In the genomic region with DNA sequence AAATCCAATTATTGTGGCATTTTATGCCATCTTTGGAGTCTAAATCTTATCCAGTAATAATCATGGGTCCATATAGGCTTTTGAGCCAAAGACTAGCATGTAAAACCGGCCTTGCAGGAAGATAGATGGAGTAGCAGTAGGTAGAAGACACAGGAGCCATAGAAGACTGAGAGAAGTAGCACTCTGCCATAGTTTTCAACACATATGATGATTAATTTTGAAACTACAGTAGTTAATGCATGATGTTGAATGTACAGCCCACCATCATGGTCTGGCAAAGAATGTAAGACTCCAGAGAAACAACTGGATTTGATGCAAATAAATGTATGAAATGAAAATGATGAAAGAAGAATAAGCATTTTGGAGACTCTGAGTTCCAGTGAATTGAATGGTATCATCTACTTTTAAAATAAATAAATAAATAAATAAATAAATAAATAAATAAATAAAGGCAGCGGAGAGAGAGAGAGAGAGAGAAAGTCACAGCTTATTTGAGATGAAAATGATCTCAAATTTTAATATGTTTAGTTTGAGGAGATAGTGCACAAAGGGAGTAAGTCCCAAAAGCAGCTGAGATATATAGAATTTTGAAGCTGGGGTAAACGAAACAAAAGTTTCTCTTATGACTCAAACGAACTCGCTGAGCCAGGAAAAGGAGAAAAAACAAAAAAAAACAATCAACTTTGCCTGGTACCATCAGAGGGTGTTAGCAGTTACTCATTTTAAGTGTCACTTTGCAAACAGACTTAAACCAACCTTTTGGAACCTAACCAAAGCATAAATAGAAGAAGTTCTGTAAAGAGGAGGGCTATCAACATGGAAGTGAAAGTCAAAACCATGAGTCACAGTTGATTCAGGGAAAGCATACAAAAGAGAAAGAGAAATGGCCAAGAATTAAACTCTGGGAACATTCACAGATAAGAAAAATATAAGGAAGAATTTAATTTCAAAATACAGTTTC, we compare ENCODE assay signal across 8 cellular contexts.
A peak's percentile ranks its signal among the peaks of the same experiment; 100 is the strongest.
DNase-seq lines count a peak whose midpoint lies in the region; ATAC-seq and TF ChIP-seq lines count a peak whose summit lies in the region.

No MANE protein-coding gene starts in this region.

- H3K36me3 Mint-ChIP-seq in progenitor cell of endocrine pancreas (ENCODE audit: insufficient read depth), result no peaks in the 10 kb centered on the region
- H3K36me3 Mint-ChIP-seq in type B pancreatic cell, result no peaks in the 10 kb centered on the region
- H3K36me3 Mint-ChIP-seq in activated T-cell treated with anti-CD3 and anti-CD28 coated beads, Interleukin-2, amount 50 U/mL, for 24 hours (ENCODE audit: low read depth), result no peaks in the 10 kb centered on the region

- TF ChIP-seq CTCF in epithelial cell of esophagus (IDR thresholded peaks at IDR 0.05; ENCODE audit: insufficient read depth, low read depth, low read length, missing control alignments) (no peak), progenitor cell of endocrine pancreas (IDR thresholded peaks at IDR 0.05; ENCODE audit: unreplicated experiment) (no peak), type B pancreatic cell (conservative IDR thresholded peaks at IDR 0.05) (no peak)

- peak; percentile 91 for DNase-seq in NCI-H226
- DNase-seq in epithelial cell of esophagus (ENCODE audit: low read depth), result peak; percentile 86
- DNase-seq in progenitor cell of endocrine pancreas (ENCODE audit: low spot score, unreplicated experiment), result no peak
- DNase-seq in type B pancreatic cell (ENCODE audit: extremely low spot score, unreplicated experiment), result no peak
- DNase-seq in stimulated activated naive CD8-positive, alpha-beta T cell treated with anti-CD3 and anti-CD28 coated beads, Interleukin-15, Interleukin-2, amounts not matched to agents 100 U/mL and 50 U/mL, for 24 hours, result no peak
- no peak for DNase-seq in activated T-cell treated with anti-CD3 and anti-CD28 coated beads, Interleukin-2, amount 50 U/mL, for 24 hours

- H3K27ac Mint-ChIP-seq in progenitor cell of endocrine pancreas (peak overlapping the region; percentile 86), type B pancreatic cell (no peak overlapping the region)
- no peak overlapping the region for H3K27ac Mint-ChIP-seq in activated T-cell treated with anti-CD3 and anti-CD28 coated beads, Interleukin-2, amount 50 U/mL, for 24 hours

- H3K9me3 Mint-ChIP-seq in progenitor cell of endocrine pancreas (ENCODE audit: low read depth) (no peaks in the 10 kb centered on the region), type B pancreatic cell (no peaks in the 10 kb centered on the region)
- peaks cover 5% of the 10 kb centered on the region for H3K9me3 Mint-ChIP-seq in activated T-cell treated with anti-CD3 and anti-CD28 coated beads, Interleukin-2, amount 50 U/mL, for 24 hours

- H3K27me3 Mint-ChIP-seq in progenitor cell of endocrine pancreas (no peaks in the 10 kb centered on the region), type B pancreatic cell (no peaks in the 10 kb centered on the region)
- no peaks in the 10 kb centered on the region for H3K27me3 Mint-ChIP-seq in activated T-cell treated with anti-CD3 and anti-CD28 coated beads, Interleukin-2, amount 50 U/mL, for 24 hours

- ATAC-seq in GM18519 (IDR thresholded peaks at IDR 0.05; ENCODE audit: low FRiP score, unreplicated experiment) (peak; percentile 96), HG02763 (IDR thresholded peaks at IDR 0.05; ENCODE audit: unreplicated experiment) (peak; percentile 94)
- no peak for ATAC-seq in stimulated activated naive CD8-positive, alpha-beta T cell treated with anti-CD3 and anti-CD28 coated beads, Interleukin-15, Interleukin-2, amounts not matched to agents 100 U/mL and 50 U/mL, for 24 hours

- H3K4me1 Mint-ChIP-seq in progenitor cell of endocrine pancreas (ENCODE audit: low read depth) (peaks cover 12% of the 10 kb centered on the region), type B pancreatic cell (ENCODE audit: unreplicated experiment) (peaks cover 4% of the 10 kb centered on the region)
- no peaks in the 10 kb centered on the region for H3K4me1 Mint-ChIP-seq in activated T-cell treated with anti-CD3 and anti-CD28 coated beads, Interleukin-2, amount 50 U/mL, for 24 hours (ENCODE audit: low read depth)

- H3K4me3 ChIP-seq in epithelial cell of esophagus (ENCODE audit: low read length), result peak overlapping the region; percentile 29

- H3K4me3 Mint-ChIP-seq in progenitor cell of endocrine pancreas (ENCODE audit: low read depth) (no peak overlapping the region), type B pancreatic cell (no peak overlapping the region)
- no peak overlapping the region for H3K4me3 Mint-ChIP-seq in activated T-cell treated with anti-CD3 and anti-CD28 coated beads, Interleukin-2, amount 50 U/mL, for 24 hours

Comparison
In these comparisons a context has a peak if more than half of its experiments do, and no peak if none do; other contexts are left out.
1. DNase-seq: peak in NCI-H226 (single experiment) and epithelial cell of esophagus (single experiment); none in progenitor cell of endocrine pancreas (single experiment), type B pancreatic cell (single experiment), stimulated activated naive CD8-positive, alpha-beta T cell treated with anti-CD3 and anti-CD28 coated beads, Interleukin-15, Interleukin-2, amounts not matched to agents 100 U/mL and 50 U/mL, for 24 hours (single experiment) and activated T-cell treated with anti-CD3 and anti-CD28 coated beads, Interleukin-2, amount 50 U/mL, for 24 hours (single experiment).